Comparison of ENCODE assay signal across 19 cellular contexts in genomic region chr1:97562096-97562495, GRCh38.
DNase-seq lines count a peak whose midpoint lies in the region; ATAC-seq and TF ChIP-seq lines count a peak whose summit lies in the region.
"Had no signal": no experiment of that assay in that cellular context is flagged by ENCODE, and none has a peak within 500 bp of the region (broad histone marks: within the 10 kb centered on the region; RNA-seq: fewer than 3 reads in every experiment).

No MANE protein-coding gene starts in this region.

- H3K4me3 ChIP-seq in AG10803 (ENCODE audit: low read length) (no peak overlapping the region), mesendoderm (ENCODE audit: low read length) (no peak overlapping the region)
- H3K4me3 ChIP-seq: BLaER1, SK-N-MC had no signal

- DNase-seq in AG10803 (ENCODE audit: low read depth), result peak; percentile 87
- peak; percentile 24 for DNase-seq in GM04504 (ENCODE audit: low read depth)
- DNase-seq in astrocyte of the hippocampus (ENCODE audit: low read depth, low spot score), result peak; percentile 72
- peak; percentile 8 for DNase-seq in mesendoderm
- DNase-seq in T-cell, result no peak
- no peak for DNase-seq in MV-4-11 (lab: John Stamatoyannopoulos, UW)
- DNase-seq: CD4-positive, alpha-beta memory T cell; DMS153; H9; NCI-H1105; NCI-H1694; NCI-H2081 treated with DMSO at 0.1 percent for 48 hours; NCI-H748 treated with DMSO at 0.1 percent for 48 hours; OCI-M1; SHP77; T-helper 1 cell had no signal

- no peak overlapping the region for H2AK5ac ChIP-seq in mesendoderm (ENCODE audit: low read length)

- H4K8ac ChIP-seq in mesendoderm (ENCODE audit: low read depth, low read length), result no peak overlapping the region

- H3K4me1 ChIP-seq in mesendoderm (ENCODE audit: control insufficient read depth, low read depth, low read length), result no peaks in the 10 kb centered on the region
- H3K4me1 ChIP-seq: BLaER1 had no signal

- no peaks in the 10 kb centered on the region for H3K36me3 ChIP-seq in mesendoderm (ENCODE audit: control insufficient read depth, insufficient read depth, low read length)
- H3K36me3 ChIP-seq: BLaER1 had no signal

- peaks cover 64% of the 10 kb centered on the region for H3K36me3 Mint-ChIP-seq in T-cell

- no peak overlapping the region for H3K4me3 Mint-ChIP-seq in T-cell
- H3K4me3 Mint-ChIP-seq: CD4-positive, alpha-beta memory T cell; H9 had no signal

- CTCF ChIA-PET in T-cell (lab: Charles Lee), result no interaction called here

- H3K23ac ChIP-seq in mesendoderm (ENCODE audit: low read length), result no peak overlapping the region

- no peaks in the 10 kb centered on the region for H3K27me3 ChIP-seq in mesendoderm (ENCODE audit: insufficient read depth, low read length, poor library complexity)
- H3K27me3 ChIP-seq: BLaER1 had no signal

- no peaks in the 10 kb centered on the region for H3K79me1 ChIP-seq in mesendoderm (ENCODE audit: low read length)

- peaks cover 0 to 6% (median 0%) of the 10 kb centered on the region in 3 donors for H3K4me1 Mint-ChIP-seq in T-cell

- POLR2A ChIA-PET in T-cell (lab: Charles Lee), result no interaction called here

- H2BK120ac ChIP-seq in mesendoderm (ENCODE audit: low read depth, low read length), result no peak overlapping the region

- H4K5ac ChIP-seq in mesendoderm (ENCODE audit: low read length), result no peak overlapping the region

- no peak overlapping the region for H3K27ac ChIP-seq in mesendoderm (ENCODE audit: low read depth, low read length)
- H3K27ac ChIP-seq: BLaER1, SK-N-MC had no signal

- H3K9ac ChIP-seq in mesendoderm (ENCODE audit: low read length), result no peak overlapping the region
- H3K9ac ChIP-seq: BLaER1 had no signal

- no peak overlapping the region for H3K56ac ChIP-seq in mesendoderm (ENCODE audit: low read length)

- TF ChIP-seq CTCF in AG10803 (conservative IDR thresholded peaks at IDR 0.05; ENCODE audit: low read length), result no peak

- no peak overlapping the region for H2BK15ac ChIP-seq in mesendoderm (replicated peaks; ENCODE audit: low read depth)

- no peak overlapping the region for H3K18ac ChIP-seq in mesendoderm (ENCODE audit: low read length)

- peaks cover 0 to 4% (median 2%) of the 10 kb centered on the region in 3 donors for H3K9me3 Mint-ChIP-seq in T-cell

- H2BK5ac ChIP-seq in mesendoderm (ENCODE audit: low read length), result no peak overlapping the region

- H3K4ac ChIP-seq in mesendoderm (ENCODE audit: low read depth, low read length), result no peak overlapping the region

- no peaks in the 10 kb centered on the region for H3K27me3 Mint-ChIP-seq in T-cell
- H3K27me3 Mint-ChIP-seq: CD4-positive, alpha-beta memory T cell had no signal

- H3K4me2 ChIP-seq in mesendoderm (ENCODE audit: low read length), result no peak overlapping the region
- H3K4me2 ChIP-seq: BLaER1 had no signal

- H3K79me2 ChIP-seq in mesendoderm (ENCODE audit: control insufficient read depth, insufficient read depth, low read length), result no peaks in the 10 kb centered on the region

- ATAC-seq in T-cell (replicated peaks in 1 of 4) (no peak), esophagus mucosa (no peak)

- no peak overlapping the region for H3K27ac Mint-ChIP-seq in T-cell
- H3K27ac Mint-ChIP-seq: H9 had no signal

Comparison
In these comparisons a context has a peak if more than half of its experiments do, and no peak if none do; other contexts are left out.
1. DNase-seq: peak in AG10803 (single experiment), GM04504 (single experiment), astrocyte of the hippocampus (single experiment) and mesendoderm (single experiment); none in T-cell (0 of 34) and MV-4-11 (single experiment).